ENCODE assay signal across 13 cellular contexts in genomic region chr6:101666256-101666655, GRCh38.
A peak's percentile ranks its signal among the peaks of the same experiment; 100 is the strongest.
DNase-seq lines count a peak whose midpoint lies in the region; ATAC-seq and TF ChIP-seq lines count a peak whose summit lies in the region.
"Had no signal": no experiment of that assay in that cellular context is flagged by ENCODE, and none has a peak within 500 bp of the region (broad histone marks: within the 10 kb centered on the region; RNA-seq: fewer than 3 reads in every experiment).

No MANE protein-coding gene starts in this region.

- no peaks in the 10 kb centered on the region for H3K36me3 ChIP-seq in H7 (replicated peaks; ENCODE audit: control insufficient read depth, insufficient read depth, low read length)
- H3K36me3 ChIP-seq: cardiac muscle cell had no signal

- H3K4me3 Mint-ChIP-seq in chondrocyte (ENCODE audit: unreplicated experiment), result no peak overlapping the region
- H3K4me3 Mint-ChIP-seq in activated CD8-positive, alpha-beta memory T cell treated with anti-CD3 and anti-CD28 coated beads, Interleukin-2, amount 10 ng/mL, durations not matched to agents 7 days and 5 days, result no peak overlapping the region
- H3K4me3 Mint-ChIP-seq: nephron had no signal

- H3K4me3 ChIP-seq in retinal pigment epithelial cell (ENCODE audit: low read length) (no peak overlapping the region), H7 (ENCODE audit: insufficient read depth, low read depth, low read length) (no peak overlapping the region)
- H3K4me3 ChIP-seq: cardiac muscle cell had no signal

- H3K27ac Mint-ChIP-seq in chondrocyte (ENCODE audit: unreplicated experiment), result peak overlapping the region; percentile 13
- no peak overlapping the region for H3K27ac Mint-ChIP-seq in activated CD8-positive, alpha-beta memory T cell treated with anti-CD3 and anti-CD28 coated beads, Interleukin-2, amount 10 ng/mL, durations not matched to agents 7 days and 5 days
- H3K27ac Mint-ChIP-seq: nephron had no signal

- no peaks in the 10 kb centered on the region for H3K27me3 Mint-ChIP-seq in chondrocyte (ENCODE audit: low read depth)
- no peaks in the 10 kb centered on the region for H3K27me3 Mint-ChIP-seq in activated CD8-positive, alpha-beta memory T cell treated with anti-CD3 and anti-CD28 coated beads, Interleukin-2, amount 10 ng/mL, durations not matched to agents 7 days and 5 days

- intact Hi-C loops in sciatic nerve (cut with DNase I), result no loop called here

- CTCF ChIA-PET in activated CD8-positive, alpha-beta memory T cell treated with anti-CD3 and anti-CD28 coated beads, Interleukin-2, amount 10 ng/mL, durations not matched to agents 7 days and 5 days (lab: Charles Lee), result no interaction called here

- DNase-seq in EL, result peak; percentile 73
- peak; percentile 18 to 25 for DNase-seq in NCI-H446 (lab: John Stamatoyannopoulos, UW)
- no peak for DNase-seq in chondrocyte (ENCODE audit: low spot score)
- peak; percentile 81 for DNase-seq in retinal pigment epithelial cell (ENCODE audit: low read depth)
- DNase-seq in sciatic nerve (ENCODE audit: low spot score), result no peak
- DNase-seq in H7, result no peak
- DNase-seq in activated CD8-positive, alpha-beta memory T cell treated with anti-CD3 and anti-CD28 coated beads, Interleukin-2, amount 10 ng/mL, durations not matched to agents 7 days and 5 days, result no peak
- DNase-seq: activated T-cell treated with anti-CD3 and anti-CD28 coated beads, Interleukin-2, amount 50 U/mL, for 1 hour; DMS153; erythroblast; stimulated activated CD4-positive, alpha-beta T cell treated with anti-CD3 and anti-CD28 coated beads, Interleukin-12 subunit alpha, Interleukin-12 subunit beta, amount 100 ng/mL, for 4 hours had no signal

- H3K9me3 Mint-ChIP-seq in chondrocyte (ENCODE audit: low read depth), result no peaks in the 10 kb centered on the region
- H3K9me3 Mint-ChIP-seq in activated CD8-positive, alpha-beta memory T cell treated with anti-CD3 and anti-CD28 coated beads, Interleukin-2, amount 10 ng/mL, durations not matched to agents 7 days and 5 days (ENCODE audit: low read depth), result peaks cover 7% of the 10 kb centered on the region

- TF ChIP-seq CTCF in chondrocyte (IDR thresholded peaks at IDR 0.05) (no peak), retinal pigment epithelial cell (conservative IDR thresholded peaks at IDR 0.05; ENCODE audit: low read depth, low read length) (no peak)

- H3K36me3 Mint-ChIP-seq in chondrocyte (ENCODE audit: low read depth), result no peaks in the 10 kb centered on the region
- no peaks in the 10 kb centered on the region for H3K36me3 Mint-ChIP-seq in activated CD8-positive, alpha-beta memory T cell treated with anti-CD3 and anti-CD28 coated beads, Interleukin-2, amount 10 ng/mL, durations not matched to agents 7 days and 5 days

- H3K27me3 ChIP-seq in H7 (ENCODE audit: control insufficient read depth, insufficient read depth, low read length), result no peaks in the 10 kb centered on the region
- H3K27me3 ChIP-seq: cardiac muscle cell had no signal

- ATAC-seq in sciatic nerve, result no peak
- ATAC-seq in activated CD8-positive, alpha-beta memory T cell treated with anti-CD3 and anti-CD28 coated beads, Interleukin-2, amount 10 ng/mL, durations not matched to agents 7 days and 5 days, result no peak

- peaks cover 26% of the 10 kb centered on the region for H3K4me1 Mint-ChIP-seq in chondrocyte (ENCODE audit: low read depth)
- no peaks in the 10 kb centered on the region for H3K4me1 Mint-ChIP-seq in activated CD8-positive, alpha-beta memory T cell treated with anti-CD3 and anti-CD28 coated beads, Interleukin-2, amount 10 ng/mL, durations not matched to agents 7 days and 5 days
- H3K4me1 Mint-ChIP-seq: nephron had no signal

Comparison
In these comparisons a context has a peak if more than half of its experiments do, and no peak if none do; other contexts are left out.
1. DNase-seq: peak in EL (single experiment), NCI-H446 (2 of 2) and retinal pigment epithelial cell (single experiment); none in chondrocyte (single experiment), sciatic nerve (single experiment), H7 (single experiment) and activated CD8-positive, alpha-beta memory T cell treated with anti-CD3 and anti-CD28 coated beads, Interleukin-2, amount 10 ng/mL, durations not matched to agents 7 days and 5 days (single experiment).